In the genomic region with DNA sequence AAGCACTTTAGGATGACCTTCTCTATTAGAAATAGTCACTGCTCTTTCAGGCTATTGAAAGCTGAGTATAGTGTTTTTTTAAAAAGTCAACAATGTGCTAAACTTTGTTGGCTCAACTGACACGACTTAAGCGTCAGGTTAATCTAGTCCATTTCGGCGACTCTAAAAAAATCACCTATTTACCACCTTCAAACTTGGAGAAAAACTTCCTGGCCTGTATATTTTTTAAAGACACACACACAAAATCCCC, we compare ENCODE assay signal across 1 cellular context.
TF ChIP-seq lines count a peak whose summit lies in the region.

No MANE protein-coding gene starts in this region.

TF ChIP-seq in GM23338, 12 proteins besides CTCF, POLR2A, EP300 and RAD21 (continued from another document):
- TF ChIP-seq, protein P1, sequence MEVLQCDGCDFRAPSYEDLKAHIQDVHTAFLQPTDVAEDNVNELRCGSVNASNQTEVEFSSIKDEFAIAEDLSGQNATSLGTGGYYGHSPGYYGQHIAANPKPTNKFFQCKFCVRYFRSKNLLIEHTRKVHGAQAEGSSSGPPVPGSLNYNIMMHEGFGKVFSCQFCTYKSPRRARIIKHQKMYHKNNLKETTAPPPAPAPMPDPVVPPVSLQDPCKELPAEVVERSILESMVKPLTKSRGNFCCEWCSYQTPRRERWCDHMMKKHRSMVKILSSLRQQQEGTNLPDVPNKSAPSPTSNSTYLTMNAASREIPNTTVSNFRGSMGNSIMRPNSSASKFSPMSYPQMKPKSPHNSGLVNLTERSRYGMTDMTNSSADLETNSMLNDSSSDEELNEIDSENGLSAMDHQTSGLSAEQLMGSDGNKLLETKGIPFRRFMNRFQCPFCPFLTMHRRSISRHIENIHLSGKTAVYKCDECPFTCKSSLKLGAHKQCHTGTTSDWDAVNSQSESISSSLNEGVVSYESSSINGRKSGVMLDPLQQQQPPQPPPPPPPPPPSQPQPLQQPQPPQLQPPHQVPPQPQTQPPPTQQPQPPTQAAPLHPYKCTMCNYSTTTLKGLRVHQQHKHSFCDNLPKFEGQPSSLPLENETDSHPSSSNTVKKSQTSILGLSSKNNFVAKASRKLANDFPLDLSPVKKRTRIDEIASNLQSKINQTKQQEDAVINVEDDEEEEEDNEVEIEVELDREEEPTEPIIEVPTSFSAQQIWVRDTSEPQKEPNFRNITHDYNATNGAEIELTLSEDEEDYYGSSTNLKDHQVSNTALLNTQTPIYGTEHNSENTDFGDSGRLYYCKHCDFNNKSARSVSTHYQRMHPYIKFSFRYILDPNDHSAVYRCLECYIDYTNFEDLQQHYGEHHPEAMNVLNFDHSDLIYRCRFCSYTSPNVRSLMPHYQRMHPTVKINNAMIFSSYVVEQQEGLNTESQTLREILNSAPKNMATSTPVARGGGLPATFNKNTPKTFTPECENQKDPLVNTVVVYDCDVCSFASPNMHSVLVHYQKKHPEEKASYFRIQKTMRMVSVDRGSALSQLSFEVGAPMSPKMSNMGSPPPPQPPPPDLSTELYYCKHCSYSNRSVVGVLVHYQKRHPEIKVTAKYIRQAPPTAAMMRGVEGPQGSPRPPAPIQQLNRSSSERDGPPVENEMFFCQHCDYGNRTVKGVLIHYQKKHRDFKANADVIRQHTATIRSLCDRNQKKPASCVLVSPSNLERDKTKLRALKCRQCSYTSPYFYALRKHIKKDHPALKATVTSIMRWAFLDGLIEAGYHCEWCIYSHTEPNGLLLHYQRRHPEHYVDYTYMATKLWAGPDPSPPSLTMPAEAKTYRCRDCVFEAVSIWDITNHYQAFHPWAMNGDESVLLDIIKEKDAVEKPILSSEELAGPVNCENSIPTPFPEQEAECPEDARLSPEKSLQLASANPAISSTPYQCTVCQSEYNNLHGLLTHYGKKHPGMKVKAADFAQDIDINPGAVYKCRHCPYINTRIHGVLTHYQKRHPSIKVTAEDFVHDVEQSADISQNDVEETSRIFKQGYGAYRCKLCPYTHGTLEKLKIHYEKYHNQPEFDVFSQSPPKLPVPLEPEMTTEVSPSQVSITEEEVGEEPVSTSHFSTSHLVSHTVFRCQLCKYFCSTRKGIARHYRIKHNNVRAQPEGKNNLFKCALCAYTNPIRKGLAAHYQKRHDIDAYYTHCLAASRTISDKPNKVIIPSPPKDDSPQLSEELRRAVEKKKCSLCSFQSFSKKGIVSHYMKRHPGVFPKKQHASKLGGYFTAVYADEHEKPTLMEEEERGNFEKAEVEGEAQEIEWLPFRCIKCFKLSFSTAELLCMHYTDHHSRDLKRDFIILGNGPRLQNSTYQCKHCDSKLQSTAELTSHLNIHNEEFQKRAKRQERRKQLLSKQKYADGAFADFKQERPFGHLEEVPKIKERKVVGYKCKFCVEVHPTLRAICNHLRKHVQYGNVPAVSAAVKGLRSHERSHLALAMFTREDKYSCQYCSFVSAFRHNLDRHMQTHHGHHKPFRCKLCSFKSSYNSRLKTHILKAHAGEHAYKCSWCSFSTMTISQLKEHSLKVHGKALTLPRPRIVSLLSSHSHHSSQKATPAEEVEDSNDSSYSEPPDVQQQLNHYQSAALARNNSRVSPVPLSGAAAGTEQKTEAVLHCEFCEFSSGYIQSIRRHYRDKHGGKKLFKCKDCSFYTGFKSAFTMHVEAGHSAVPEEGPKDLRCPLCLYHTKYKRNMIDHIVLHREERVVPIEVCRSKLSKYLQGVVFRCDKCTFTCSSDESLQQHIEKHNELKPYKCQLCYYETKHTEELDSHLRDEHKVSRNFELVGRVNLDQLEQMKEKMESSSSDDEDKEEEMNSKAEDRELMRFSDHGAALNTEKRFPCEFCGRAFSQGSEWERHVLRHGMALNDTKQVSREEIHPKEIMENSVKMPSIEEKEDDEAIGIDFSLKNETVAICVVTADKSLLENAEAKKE (CRISPR knock-in tag; IDR thresholded peaks at IDR 0.05), result no peak
- no peak for TF ChIP-seq ZNF331 (CRISPR knock-in tag; IDR thresholded peaks at IDR 0.05; ENCODE audit: low read depth)
